In genomic region chr18:36650906-36651305, GRCh38 we compare ENCODE assay signal across 22 cellular contexts.
A peak's percentile ranks its signal among the peaks of the same experiment; 100 is the strongest.
DNase-seq lines count a peak whose midpoint lies in the region; ATAC-seq and TF ChIP-seq lines count a peak whose summit lies in the region.
"Had no signal": no experiment of that assay in that cellular context is flagged by ENCODE, and none has a peak within 500 bp of the region (broad histone marks: within the 10 kb centered on the region; RNA-seq: fewer than 3 reads in every experiment).

No MANE protein-coding gene starts in this region.

- intact Hi-C loops in mucosa of descending colon (cut with DNase I, micrococcal nuclease): no loop called here
- intact Hi-C loops in activated CD4-positive, alpha-beta T cell treated with anti-CD3 and anti-CD28 coated beads for 36 hours (cut with DNase I, micrococcal nuclease): no loop called here
- intact Hi-C loops in CD4-positive, alpha-beta T cell (cut with DNase I, micrococcal nuclease): no loop called here

- no peak overlapping the region for H3K27ac Mint-ChIP-seq in activated CD4-positive, alpha-beta T cell treated with anti-CD3 and anti-CD28 coated beads for 36 hours
- H3K27ac Mint-ChIP-seq in T-cell: no peak overlapping the region
- H3K27ac Mint-ChIP-seq in CD4-positive, alpha-beta T cell: no peak overlapping the region
- H3K27ac Mint-ChIP-seq: IgD-negative memory B cell; stimulated activated effector memory CD8-positive, alpha-beta T cell treated with anti-CD3 and anti-CD28 coated beads, Interleukin-12 subunit alpha, Interleukin-12 subunit beta, amount 100 ng/mL, for 72 hours; T-helper 2 cell treated with Interferon-gamma antibody and Interleukin-4, amounts not matched to agents 5 μg/mL and 100 μg/mL, for 36 hours had no signal

- no peaks in the 10 kb centered on the region for H3K4me1 Mint-ChIP-seq in activated CD4-positive, alpha-beta T cell treated with anti-CD3 and anti-CD28 coated beads for 36 hours
- no peaks in the 10 kb centered on the region for H3K4me1 Mint-ChIP-seq in T-cell
- no peaks in the 10 kb centered on the region for H3K4me1 Mint-ChIP-seq in CD4-positive, alpha-beta T cell (ENCODE audit: low read depth)
- H3K4me1 Mint-ChIP-seq: IgD-negative memory B cell; stimulated activated effector memory CD8-positive, alpha-beta T cell treated with anti-CD3 and anti-CD28 coated beads, Interleukin-12 subunit alpha, Interleukin-12 subunit beta, amount 100 ng/mL, for 72 hours had no signal

- H3K27me3 ChIP-seq in CD4-positive, alpha-beta T cell (ENCODE audit: control insufficient read depth, insufficient read depth, low read length): no peaks in the 10 kb centered on the region
- H3K27me3 ChIP-seq: BE2C, gastroesophageal sphincter, tibial nerve had no signal

- H3K9me3 ChIP-seq in mucosa of descending colon: no peaks in the 10 kb centered on the region
- H3K9me3 ChIP-seq in CD4-positive, alpha-beta T cell (ENCODE audit: control insufficient read depth, low read length): no peaks in the 10 kb centered on the region
- H3K9me3 ChIP-seq: BE2C, gastroesophageal sphincter, lower lobe of right lung, SJSA1, tibial nerve had no signal

- no peaks in the 10 kb centered on the region for H3K36me3 Mint-ChIP-seq in activated CD4-positive, alpha-beta T cell treated with anti-CD3 and anti-CD28 coated beads for 36 hours (ENCODE audit: low read depth)
- no peaks in the 10 kb centered on the region for H3K36me3 Mint-ChIP-seq in T-cell
- H3K36me3 Mint-ChIP-seq in CD4-positive, alpha-beta T cell (ENCODE audit: low read depth): no peaks in the 10 kb centered on the region
- H3K36me3 Mint-ChIP-seq: IgD-negative memory B cell; stimulated activated effector memory CD8-positive, alpha-beta T cell treated with anti-CD3 and anti-CD28 coated beads, Interleukin-12 subunit alpha, Interleukin-12 subunit beta, amount 100 ng/mL, for 72 hours had no signal

- no peak overlapping the region for H3K4me3 Mint-ChIP-seq in activated CD4-positive, alpha-beta T cell treated with anti-CD3 and anti-CD28 coated beads for 36 hours
- no peak overlapping the region for H3K4me3 Mint-ChIP-seq in T-cell
- H3K4me3 Mint-ChIP-seq in CD4-positive, alpha-beta T cell: no peak overlapping the region
- H3K4me3 Mint-ChIP-seq: IgD-negative memory B cell; stimulated activated effector memory CD8-positive, alpha-beta T cell treated with anti-CD3 and anti-CD28 coated beads, Interleukin-12 subunit alpha, Interleukin-12 subunit beta, amount 100 ng/mL, for 72 hours; T-helper 2 cell treated with Interferon-gamma antibody and Interleukin-4, amounts not matched to agents 5 μg/mL and 100 μg/mL, for 36 hours had no signal

- TF ChIP-seq CTCF in mucosa of descending colon (IDR thresholded peaks at IDR 0.05): no peak
- TF ChIP-seq CTCF in CD4-positive, alpha-beta T cell (IDR thresholded peaks at IDR 0.05): no peak

- CTCF ChIA-PET in activated CD4-positive, alpha-beta T cell treated with anti-CD3 and anti-CD28 coated beads for 36 hours (lab: Charles Lee): no interaction called here
- CTCF ChIA-PET in T-cell (lab: Charles Lee): interaction anchor here in 1 of 2 donors (0.5 kb wide), 1 partner anchor 77 kb away, joined by 4 read pairs; no protein-coding TSS in a partner anchor
- CTCF ChIA-PET in CD4-positive, alpha-beta T cell (lab: Charles Lee): interaction anchor here (0.6 kb wide), 1 partner anchor 140 kb away, joined by 3 read pairs; no protein-coding TSS in a partner anchor

- H3K9me3 Mint-ChIP-seq in activated CD4-positive, alpha-beta T cell treated with anti-CD3 and anti-CD28 coated beads for 36 hours (ENCODE audit: low read depth): no peaks in the 10 kb centered on the region
- no peaks in the 10 kb centered on the region for H3K9me3 Mint-ChIP-seq in T-cell
- H3K9me3 Mint-ChIP-seq in CD4-positive, alpha-beta T cell: no peaks in the 10 kb centered on the region
- H3K9me3 Mint-ChIP-seq: stimulated activated effector memory CD8-positive, alpha-beta T cell treated with anti-CD3 and anti-CD28 coated beads, Interleukin-12 subunit alpha, Interleukin-12 subunit beta, amount 100 ng/mL, for 72 hours; T-helper 2 cell treated with Interferon-gamma antibody and Interleukin-4, amounts not matched to agents 5 μg/mL and 100 μg/mL, for 36 hours had no signal

- DNase-seq in mucosa of descending colon: no peak
- DNase-seq in NCI-H2081 (lab: John Stamatoyannopoulos, UW): no peak
- no peak for DNase-seq in activated CD4-positive, alpha-beta T cell treated with anti-CD3 and anti-CD28 coated beads for 36 hours
- no peak for DNase-seq in T-cell
- no peak for DNase-seq in CD4-positive, alpha-beta T cell
- DNase-seq: activated CD4-positive, CD25-positive, alpha-beta regulatory T cell treated with anti-CD3 and anti-CD28 coated beads, Interleukin-2, amount 50 U/mL, for 72 hours; activated gamma-delta T cell; anterior cingulate cortex; BE2C; lower lobe of right lung; MV-4-11; NCI-H524 treated with DMSO at 0.1 percent for 48 hours had no signal

- POLR2A ChIA-PET in activated CD4-positive, alpha-beta T cell treated with anti-CD3 and anti-CD28 coated beads for 36 hours (lab: Charles Lee): no interaction called here
- POLR2A ChIA-PET in T-cell (lab: Charles Lee): no interaction called here
- POLR2A ChIA-PET in CD4-positive, alpha-beta T cell (lab: Charles Lee): no interaction called here

- H3K27me3 Mint-ChIP-seq in activated CD4-positive, alpha-beta T cell treated with anti-CD3 and anti-CD28 coated beads for 36 hours: peaks cover 25% of the 10 kb centered on the region
- H3K27me3 Mint-ChIP-seq in T-cell: peaks cover 5 to 12% of the 10 kb centered on the region in 2 donors
- H3K27me3 Mint-ChIP-seq in CD4-positive, alpha-beta T cell: peaks cover 39% of the 10 kb centered on the region

- H3K27ac ChIP-seq in CD4-positive, alpha-beta T cell (ENCODE audit: low read depth, low read length): no peak overlapping the region
- H3K27ac ChIP-seq: gastroesophageal sphincter, lower lobe of right lung, parathyroid adenoma, SJSA1, tibial nerve had no signal

- no peaks in the 10 kb centered on the region for H3K4me1 ChIP-seq in mucosa of descending colon (ENCODE audit: low read depth)
- H3K4me1 ChIP-seq: BE2C, gastroesophageal sphincter, lower lobe of right lung, parathyroid adenoma, SJSA1, tibial nerve had no signal

- no peaks in the 10 kb centered on the region for H3K36me3 ChIP-seq in mucosa of descending colon (ENCODE audit: low read depth)
- H3K36me3 ChIP-seq: BE2C, gastroesophageal sphincter, lower lobe of right lung, SJSA1, tibial nerve had no signal

- H3K4me3 ChIP-seq in mucosa of descending colon: no peak overlapping the region
- H3K4me3 ChIP-seq: gastroesophageal sphincter, lower lobe of right lung, SJSA1, tibial nerve had no signal

- peak; percentile 87 for ATAC-seq in GM19025 (IDR thresholded peaks at IDR 0.05; ENCODE audit: low read depth, unreplicated experiment)
- ATAC-seq in GM21786 (IDR thresholded peaks at IDR 0.05; ENCODE audit: unreplicated experiment): peak; percentile 84
- peak; percentile 74 for ATAC-seq in HG03159 (IDR thresholded peaks at IDR 0.05; ENCODE audit: unreplicated experiment)
- ATAC-seq in mucosa of descending colon: peak; percentile 46
- ATAC-seq in activated CD4-positive, alpha-beta T cell treated with anti-CD3 and anti-CD28 coated beads for 36 hours: no peak
- no peak for ATAC-seq in T-cell (replicated peaks in 1 of 4)
- ATAC-seq in CD4-positive, alpha-beta T cell (ENCODE audit: poor library complexity): no peak
- ATAC-seq: gastroesophageal sphincter; lower lobe of right lung; stimulated activated effector memory CD8-positive, alpha-beta T cell treated with anti-CD3 and anti-CD28 coated beads, Interleukin-12 subunit alpha, Interleukin-12 subunit beta, amount 100 ng/mL, for 72 hours had no signal

Comparison
In these comparisons a context has a peak if more than half of its experiments do, and no peak if none do; other contexts are left out.
1. ATAC-seq: peak in GM19025 (single experiment), GM21786 (single experiment), HG03159 (single experiment) and mucosa of descending colon (single experiment); none in activated CD4-positive, alpha-beta T cell treated with anti-CD3 and anti-CD28 coated beads for 36 hours (single experiment), T-cell (0 of 4) and CD4-positive, alpha-beta T cell (single experiment).